8 cellular contexts compared by ENCODE assay signal in genomic region chr10:60816624-60817023, GRCh38. TPM values are rescaled to one million over a fixed set of nuclear protein-coding genes. Genes with fewer than 3 reads are reported as not detected.
DNase-seq lines count a peak whose midpoint lies in the region; ATAC-seq, FAIRE-seq and TF ChIP-seq lines count a peak whose summit lies in the region.

No MANE protein-coding gene starts in this region.

- TF ChIP-seq EP300 in H1 (IDR thresholded peaks at IDR 0.05; ENCODE audit: borderline replicate concordance in 1 of 2, low read depth in 2 of 2, low read length in 2 of 2): no peak

- no peaks in the 10 kb centered on the region for H3K79me2 ChIP-seq in H1 (ENCODE audit: control insufficient read depth in 1 of 2, insufficient read depth in 2 of 2, low read length in 2 of 2)

- no peak overlapping the region for H2BK5ac ChIP-seq in H1 (ENCODE audit: low read depth, low read length)

- no peak overlapping the region for H3K18ac ChIP-seq in H1 (ENCODE audit: extremely low read depth, low read length)

- H3K56ac ChIP-seq in H1 (replicated peaks; ENCODE audit: insufficient read length, low read depth, low read length): no peak overlapping the region

- H4K91ac ChIP-seq in H1 (replicated peaks; ENCODE audit: insufficient read length, low read length): no peak overlapping the region

- no peak overlapping the region for H2BK20ac ChIP-seq in H1 (ENCODE audit: low read length)

- H3K27me3 ChIP-seq in H1 (replicated peaks in 1 of 4; ENCODE audit: control insufficient read depth in 3 of 4, extremely low read depth in 1 of 4, insufficient read depth in 3 of 4, low read length in 3 of 4): no peaks in the 10 kb centered on the region
- no peaks in the 10 kb centered on the region for H3K27me3 ChIP-seq in upper lobe of right lung

- CTCF ChIA-PET in H1 (lab: Charles Lee; ENCODE audit: partially characterized antibody): interaction anchor here (0.6 to 1.7 kb wide), 14 partner anchors 10 to 650 kb away, joined by 3 to 5 read pairs (median 3); no protein-coding TSS in a partner anchor

- ATAC-seq in HG02571 (IDR thresholded peaks at IDR 0.05; ENCODE audit: unreplicated experiment) (peak; percentile 76), upper lobe of right lung (peak; percentile 97)

- H3K4me2 ChIP-seq in H1 (ENCODE audit: insufficient read depth in 1 of 2, low read depth in 2 of 2, low read length in 2 of 2): no peak overlapping the region

- no peak overlapping the region for H4K8ac ChIP-seq in H1 (ENCODE audit: extremely low read depth, insufficient read depth, low read length)

- FAIRE-seq in H1 (lab: Jason Lieb, UNC): peak; percentile 96

- H2AFZ ChIP-seq in H1 (ENCODE audit: low read length): no peak overlapping the region

- H2BK120ac ChIP-seq in H1 (replicated peaks; ENCODE audit: low read depth, low read length): no peak overlapping the region

- H2BK12ac ChIP-seq in H1 (ENCODE audit: low read depth, low read length): no peak overlapping the region

- no peaks in the 10 kb centered on the region for H3K9me3 ChIP-seq in H1 (ENCODE audit: insufficient read depth in 2 of 2, low read depth in 1 of 2, low read length in 1 of 2)
- no peaks in the 10 kb centered on the region for H3K9me3 ChIP-seq in upper lobe of right lung

- POLR2A ChIA-PET in H1 (lab: Charles Lee; ENCODE audit: partially characterized antibody): no interaction called here

- peaks cover 0 to 3% (median 0%) of the 10 kb centered on the region in 4 experiments; a peak in 1 of 7 replicates for H3K4me1 ChIP-seq in H1 (replicated peaks in 1 of 4; ENCODE audit: control insufficient read depth in 3 of 4, insufficient read depth in 4 of 4, low read length in 3 of 4)
- H3K4me1 ChIP-seq in upper lobe of right lung: peaks cover 4% of the 10 kb centered on the region

- no peak overlapping the region for H3K4ac ChIP-seq in H1 (replicated peaks; ENCODE audit: insufficient read length, low read depth, low read length)

- H3K27ac ChIP-seq in H1 (ENCODE audit: low read depth, low read length) (no peak overlapping the region), upper lobe of right lung (peak overlapping the region; percentile 33)

- H3K36me3 ChIP-seq in H1 (ENCODE audit: control insufficient read depth in 2 of 4, insufficient read depth in 4 of 4, low read length in 3 of 4) (no peaks in the 10 kb centered on the region), upper lobe of right lung (no peaks in the 10 kb centered on the region)

- TF ChIP-seq CTCF in AG10803 (conservative IDR thresholded peaks at IDR 0.05; ENCODE audit: low read length) (peak; percentile 88), GM12873 (IDR thresholded peaks at IDR 0.05; ENCODE audit: insufficient read depth, low read depth, low read length, missing control alignments) (peak; percentile 77), H1 (IDR thresholded peaks at IDR 0.05; ENCODE audit: control extremely low read depth in 1 of 3, insufficient read depth in 1 of 3, low read depth in 1 of 3, low read length in 3 of 3) (peak in 2 of 3 experiments; percentile 76 to 83; a peak in 3 of 4 replicates), upper lobe of right lung (IDR thresholded peaks at IDR 0.05) (peak; percentile 80)

- peak; percentile 95 to 96 for TF ChIP-seq RAD21 in H1 (IDR thresholded peaks at IDR 0.05 in 1 of 2, conservative IDR thresholded peaks at IDR 0.05 in 1 of 2; ENCODE audit: low read depth in 2 of 2, low read length in 2 of 2)

- no peaks in the 10 kb centered on the region for H3K23me2 ChIP-seq in H1 (ENCODE audit: low read depth, low read length)

- H3K23ac ChIP-seq in H1 (ENCODE audit: insufficient read length): no peak overlapping the region

- no peak overlapping the region for H4K5ac ChIP-seq in H1 (ENCODE audit: insufficient read length, low read depth, low read length)

- H2AK5ac ChIP-seq in H1 (ENCODE audit: low read depth, low read length): no peak overlapping the region

- H4K20me1 ChIP-seq in H1 (replicated peaks in 1 of 2; ENCODE audit: control insufficient read depth in 1 of 2, insufficient read depth in 2 of 2, low read length in 2 of 2): no peaks in the 10 kb centered on the region

- no peak for TF ChIP-seq POLR2A in H1 (IDR thresholded peaks at IDR 0.05; ENCODE audit: control extremely low read depth in 1 of 2, low read depth in 2 of 2, low read length in 2 of 2)

- peak; percentile 90 for DNase-seq in AG10803 (ENCODE audit: low read depth)
- peak; percentile 85 for DNase-seq in NAMALWA (ENCODE audit: low spot score)
- DNase-seq in SW480 (ENCODE audit: low spot score): peak; percentile 58
- DNase-seq in H1 (ENCODE audit: low read depth in 1 of 2, low spot score in 2 of 2): no peak
- DNase-seq in lung microvascular endothelial cell (ENCODE audit: low read depth in 2 of 2): peak; percentile 93 to 94
- no peak for DNase-seq in upper lobe of right lung

- intact Hi-C loops in upper lobe of right lung (cut with DNase I): loop anchor here (10.0 kb wide), 2 partner anchors 148 to 468 kb away; no protein-coding TSS in a partner anchor

- H3K9ac ChIP-seq in H1 (replicated peaks in 1 of 4; ENCODE audit: extremely low read depth in 1 of 4, low read depth in 3 of 4, low read length in 3 of 4): no peak overlapping the region

- 36% methylated on average over 3 of the region's 3 CpGs; no CpG with 5 or more reads in 1 of the 2 experiments for WGBS in H1 (ENCODE audit: extremely low coverage in 1 of 2, insufficient coverage in 1 of 2, insufficient read length in 1 of 2, insufficient replicate concordance in 2 of 2, low coverage in 1 of 2, low lambda C conversion rate in 2 of 2, missing lambda C conversion rate in 1 of 2), 2 experiments

- H2BK15ac ChIP-seq in H1 (ENCODE audit: low read length): no peak overlapping the region

- no peak overlapping the region for H3K14ac ChIP-seq in H1 (ENCODE audit: insufficient read length)

- no peaks in the 10 kb centered on the region for H3K79me1 ChIP-seq in H1 (ENCODE audit: low read depth, low read length)

- H3K4me3 ChIP-seq in AG10803 (ENCODE audit: low read length): no peak overlapping the region
- H3K4me3 ChIP-seq in H1 (ENCODE audit: extremely low read depth in 1 of 4, insufficient read depth in 2 of 4, low read depth in 3 of 4, low read length in 4 of 4): no peak overlapping the region
- H3K4me3 ChIP-seq in upper lobe of right lung: no peak overlapping the region

TF ChIP-seq in H1, 55 proteins besides CTCF, POLR2A, EP300 and RAD21 (continues in another document):
- TF ChIP-seq E2F6 (IDR thresholded peaks at IDR 0.05): no peak
- no peak for TF ChIP-seq ZNF274 (IDR thresholded peaks at IDR 0.05; ENCODE audit: borderline replicate concordance, extremely low read depth, low read length)
- no peak for TF ChIP-seq TCF12 (IDR thresholded peaks at IDR 0.05; ENCODE audit: low read depth, low read length)
- no peak for TF ChIP-seq KDM1A (IDR thresholded peaks at IDR 0.05; ENCODE audit: borderline replicate concordance, low read length)
- no peak for TF ChIP-seq FOSL1 (IDR thresholded peaks at IDR 0.05; ENCODE audit: insufficient read depth, low read depth, low read length)
- TF ChIP-seq PHF8 (conservative IDR thresholded peaks at IDR 0.05; ENCODE audit: low read depth, low read length): no peak
- TF ChIP-seq SRF (IDR thresholded peaks at IDR 0.05; ENCODE audit: low read depth, low read length): no peak

RNA-seq across cellular contexts. Expression of gene CDK1, which starts 38.3 kb away (rescaled TPM):
- 98.8 and 111 TPM in 2 replicates for total RNA-seq in H1 (2021; fragmentation: NEBNext Ultra II Directional; extraction: Animal tissue kit (Norgen Biotek cat#: 25700))
- polyA plus RNA-seq in H1 (2011; rRNA removed): 15.1 and 29.4 TPM in 2 replicates
- 47.5 TPM for polyA plus RNA-seq in H1 (2011; cell fraction: cytosol; rRNA removed)
- polyA plus RNA-seq in H1 (2011; cell fraction: nucleus; rRNA removed): 13.0 TPM
- 32.5 to 64.9 TPM (median 36.1 TPM) in 4 replicates for polyA plus RNA-seq in H1 (2012, experiment 1 of 2)
- polyA plus RNA-seq in H1 (2012, experiment 2 of 2): 13.2 TPM
- polyA plus RNA-seq in H1 (2013, experiment 1 of 2): 69.2 TPM
- 69.7 TPM for polyA plus RNA-seq in H1 (2013, experiment 2 of 2)
- polyA minus RNA-seq in H1 (2011; rRNA and poly(A)+ RNA removed): 18.4 and 28.0 TPM in 2 replicates
- polyA minus RNA-seq in H1 (2011; cell fraction: cytosol; rRNA and poly(A)+ RNA removed): 18.0 TPM
- polyA minus RNA-seq in H1 (2011; cell fraction: nucleus; rRNA and poly(A)+ RNA removed): 31.8 TPM
- 9.9 and 23.5 TPM in 2 replicates for total RNA-seq in lung microvascular endothelial cell
- total RNA-seq in upper lobe of right lung: 3.4 TPM

Comparison
In these comparisons a context has a peak if more than half of its experiments do, and no peak if none do; other contexts are left out.
1. DNase-seq: peak in AG10803 (single experiment), NAMALWA (single experiment), SW480 (single experiment) and lung microvascular endothelial cell (2 of 2); none in H1 (0 of 2) and upper lobe of right lung (single experiment).
2. Peak in every context shown above with its lines, with median percentiles within 50 percentile points of each other: CTCF ChIP-seq.